Comparison of ENCODE assay signal across 18 cellular contexts in the genomic region with DNA sequence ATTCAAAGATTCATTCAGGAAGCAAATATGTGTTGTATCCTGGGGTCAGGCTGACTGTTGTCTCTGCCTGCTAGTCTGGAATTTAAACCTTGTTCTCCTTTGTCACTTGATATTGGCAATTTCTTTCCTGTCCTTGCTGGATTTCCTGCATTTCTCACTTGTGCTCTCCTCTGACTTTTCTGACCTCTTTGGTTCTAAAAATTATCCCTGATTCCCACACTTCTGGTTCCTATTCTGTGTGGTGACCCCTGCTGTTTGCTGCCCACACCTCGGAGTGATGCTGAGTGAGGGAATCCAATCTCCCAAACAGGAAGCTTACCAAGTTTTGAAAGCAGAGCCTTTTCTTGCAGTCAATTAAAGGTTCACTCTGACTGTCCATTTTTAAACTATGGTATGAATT.
DNase-seq lines count a peak whose midpoint lies in the region; ATAC-seq, FAIRE-seq and TF ChIP-seq lines count a peak whose summit lies in the region.
"Had no signal": no experiment of that assay in that cellular context is flagged by ENCODE, and none has a peak within 500 bp of the region (broad histone marks: within the 10 kb centered on the region; RNA-seq: fewer than 3 reads in every experiment).

No MANE protein-coding gene starts in this region.

- no peak for TF ChIP-seq POLR2A in A549 (IDR thresholded peaks at IDR 0.05; ENCODE audit: low read length)
- no peak for TF ChIP-seq POLR2A in thyroid gland (IDR thresholded peaks at IDR 0.05)

- H3K4me1 Mint-ChIP-seq in chondrocyte (ENCODE audit: low read depth), result peaks cover 41% of the 10 kb centered on the region
- H3K4me1 Mint-ChIP-seq: naive B cell had no signal

- DNase-seq in A549 (ENCODE audit: low read depth in 1 of 2, low spot score in 1 of 2) (no peak), KBM-7 (peak; percentile 4), chondrocyte (ENCODE audit: low spot score) (no peak), mesendoderm (no peak), HuH-7 (ENCODE audit: low spot score) (no peak), thyroid gland (no peak)
- DNase-seq: GDM1; heart right ventricle; naive B cell; NCI-H2029; NCI-H526; right cardiac atrium; stimulated activated CD8-positive, alpha-beta memory T cell treated with anti-CD3 and anti-CD28 coated beads, Interleukin-4, amount 100 ng/mL, for 48 hours; testis had no signal

- no peak for FAIRE-seq in A549 (lab: Jason Lieb, UNC)

- ATAC-seq in A549 (no peak), GM19328 (IDR thresholded peaks at IDR 0.05; ENCODE audit: unreplicated experiment) (no peak), GM19351 (IDR thresholded peaks at IDR 0.05; ENCODE audit: unreplicated experiment) (no peak)
- ATAC-seq: esophagus mucosa, heart right ventricle, right cardiac atrium had no signal

- intact Hi-C loops in thyroid gland (cut with DNase I), result loop anchor here (10.0 kb wide), 1 partner anchor 705 kb away; no protein-coding TSS in a partner anchor

- H3K27me3 Mint-ChIP-seq in chondrocyte (ENCODE audit: low read depth), result no peaks in the 10 kb centered on the region
- H3K27me3 Mint-ChIP-seq: naive B cell had no signal

- no peak for TF ChIP-seq CTCF in A549 (IDR thresholded peaks at IDR 0.05)
- TF ChIP-seq CTCF in chondrocyte (IDR thresholded peaks at IDR 0.05), result peak; percentile 28
- TF ChIP-seq CTCF in thyroid gland (IDR thresholded peaks at IDR 0.05), result no peak

- no peak overlapping the region for H4K8ac ChIP-seq in mesendoderm (ENCODE audit: low read depth, low read length)

- H3K79me1 ChIP-seq in mesendoderm (ENCODE audit: low read length), result no peaks in the 10 kb centered on the region

- no peak for TF ChIP-seq RAD21 in A549 (conservative IDR thresholded peaks at IDR 0.05 in 1 of 2, IDR thresholded peaks at IDR 0.05 in 1 of 2)

- TF ChIP-seq EP300 in A549 (IDR thresholded peaks at IDR 0.05), result no peak

- no peak overlapping the region for H2BK15ac ChIP-seq in mesendoderm (replicated peaks; ENCODE audit: low read depth)

- H2AK5ac ChIP-seq in mesendoderm (ENCODE audit: low read length), result no peak overlapping the region

- no peak overlapping the region for H3K4me3 Mint-ChIP-seq in chondrocyte (ENCODE audit: unreplicated experiment)
- H3K4me3 Mint-ChIP-seq: naive B cell; T-helper 1 cell treated with Interleukin-12 subunit alpha and Interleukin-12 subunit beta and Interleukin-4 antibody, amounts not matched to agents 30 μg/mL and 1 μg/mL, for 36 hours had no signal

- H3K27ac ChIP-seq in A549 (peak overlapping the region; percentile 44 to 88; a peak in 5 of 6 replicates), mesendoderm (ENCODE audit: low read depth, low read length) (peak overlapping the region; percentile 53), thyroid gland (no peak overlapping the region)
- H3K27ac ChIP-seq: heart right ventricle, testis had no signal

- H3K23ac ChIP-seq in mesendoderm (ENCODE audit: low read length), result no peak overlapping the region

- H3K4me1 ChIP-seq in A549, result peaks cover 31% of the 10 kb centered on the region
- H3K4me1 ChIP-seq in mesendoderm (ENCODE audit: control insufficient read depth, low read depth, low read length), result peaks cover 12% of the 10 kb centered on the region
- peaks cover 0 to 6% of the 10 kb centered on the region in 2 donors for H3K4me1 ChIP-seq in thyroid gland
- H3K4me1 ChIP-seq: testis had no signal

- H4K5ac ChIP-seq in mesendoderm (ENCODE audit: low read length), result no peak overlapping the region

- peaks cover 2% of the 10 kb centered on the region for H3K36me3 Mint-ChIP-seq in chondrocyte (ENCODE audit: low read depth)

- peaks cover 12% of the 10 kb centered on the region; the same call in 2 of the 3 replicates for H3K9me3 ChIP-seq in A549
- H3K9me3 ChIP-seq in thyroid gland, result no peaks in the 10 kb centered on the region
- H3K9me3 ChIP-seq: testis had no signal

- peak overlapping the region; percentile 75 for H3K27ac Mint-ChIP-seq in chondrocyte (ENCODE audit: unreplicated experiment)
- H3K27ac Mint-ChIP-seq: T-helper 1 cell treated with Interleukin-12 subunit alpha and Interleukin-12 subunit beta and Interleukin-4 antibody, amounts not matched to agents 30 μg/mL and 1 μg/mL, for 36 hours had no signal

- 55% methylated on average over 1 of the region's 1 CpG for WGBS in A549 (ENCODE audit: missing lambda C conversion rate)
- WGBS in mesendoderm (ENCODE audit: extremely low coverage, insufficient coverage, low lambda C conversion rate), result no CpG with 5 or more reads among the region's 1 CpG
- 59 to 62% methylated on average over 1 of the region's 1 CpG for WGBS in thyroid gland, 2 donors

- H3K27me3 ChIP-seq in mesendoderm (ENCODE audit: insufficient read depth, low read length, poor library complexity) (no peaks in the 10 kb centered on the region), thyroid gland (no peaks in the 10 kb centered on the region)
- H3K27me3 ChIP-seq: heart right ventricle, testis had no signal

- H3K4me3 ChIP-seq in A549 (no peak overlapping the region), mesendoderm (ENCODE audit: low read length) (no peak overlapping the region), thyroid gland (replicated peaks in 1 of 3) (no peak overlapping the region)
- H3K4me3 ChIP-seq: heart right ventricle, testis had no signal

- no peak overlapping the region for H3K56ac ChIP-seq in mesendoderm (ENCODE audit: low read length)

- peaks cover 6% of the 10 kb centered on the region for H3K9me3 Mint-ChIP-seq in chondrocyte (ENCODE audit: low read depth)

- H3K4me2 ChIP-seq in A549 (no peak overlapping the region), mesendoderm (ENCODE audit: low read length) (no peak overlapping the region)

- H3K18ac ChIP-seq in mesendoderm (ENCODE audit: low read length), result no peak overlapping the region

- no peaks in the 10 kb centered on the region for H3K79me2 ChIP-seq in mesendoderm (ENCODE audit: control insufficient read depth, insufficient read depth, low read length)

- no peak overlapping the region for H2BK5ac ChIP-seq in mesendoderm (ENCODE audit: low read length)

- CTCF ChIA-PET in A549 (lab: Yijun Ruan, JAX), result interaction anchor here (0.5 kb wide), 1 partner anchor 23 kb away, joined by 3 read pairs; no protein-coding TSS in a partner anchor

- H3K9ac ChIP-seq in mesendoderm (ENCODE audit: low read length), result no peak overlapping the region

- H3K36me3 ChIP-seq in mesendoderm (ENCODE audit: control insufficient read depth, insufficient read depth, low read length) (no peaks in the 10 kb centered on the region), thyroid gland (no peaks in the 10 kb centered on the region)
- H3K36me3 ChIP-seq: heart right ventricle had no signal

- H2BK120ac ChIP-seq in mesendoderm (ENCODE audit: low read depth, low read length), result no peak overlapping the region

- in situ Hi-C loops in KBM-7 (cut with MboI; ENCODE audit: low pct_unique_long_range_greater_than_20kb, low sequenced_read_pairs), result no loop called here

- POLR2A ChIA-PET in A549 (lab: Yijun Ruan, JAX), result no interaction called here

- H3K4ac ChIP-seq in mesendoderm (ENCODE audit: low read depth, low read length), result no peak overlapping the region

TF ChIP-seq in A549, 52 proteins besides CTCF, POLR2A, EP300 and RAD21:
- TF ChIP-seq HDAC2 (IDR thresholded peaks at IDR 0.05) (no peak), MAFK (IDR thresholded peaks at IDR 0.05; ENCODE audit: partially characterized antibody) (no peak), MYC (IDR thresholded peaks at IDR 0.05; ENCODE audit: borderline replicate concordance, low read length) (no peak), POLR2AphosphoS2 (conservative IDR thresholded peaks at IDR 0.05; ENCODE audit: low read length) (no peak), NR3C1 (IDR thresholded peaks at IDR 0.05) (no peak), HEYL (CRISPR knock-in tag; IDR thresholded peaks at IDR 0.05) (no peak), KDM1A (IDR thresholded peaks at IDR 0.05; ENCODE audit: low read depth) (no peak), ZNF302 (CRISPR knock-in tag; IDR thresholded peaks at IDR 0.05) (no peak), ESRRA (IDR thresholded peaks at IDR 0.05; ENCODE audit: borderline replicate concordance, low read length) (no peak), CEBPB (IDR thresholded peaks at IDR 0.05) (no peak), RCOR1 (IDR thresholded peaks at IDR 0.05; ENCODE audit: low read depth, low read length) (no peak), TP53 (CRISPR knock-in tag; IDR thresholded peaks at IDR 0.05) (no peak), JUN (IDR thresholded peaks at IDR 0.05) (no peak), ZSCAN20 (CRISPR knock-in tag; IDR thresholded peaks at IDR 0.05) (no peak), HOXB13 (CRISPR knock-in tag; IDR thresholded peaks at IDR 0.05; ENCODE audit: low read depth) (no peak)
- TF ChIP-seq, protein P1, sequence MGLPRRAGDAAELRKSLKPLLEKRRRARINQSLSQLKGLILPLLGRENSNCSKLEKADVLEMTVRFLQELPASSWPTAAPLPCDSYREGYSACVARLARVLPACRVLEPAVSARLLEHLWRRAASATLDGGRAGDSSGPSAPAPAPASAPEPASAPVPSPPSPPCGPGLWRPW (IDR thresholded peaks at IDR 0.05), result no peak
- TF ChIP-seq, protein P2, sequence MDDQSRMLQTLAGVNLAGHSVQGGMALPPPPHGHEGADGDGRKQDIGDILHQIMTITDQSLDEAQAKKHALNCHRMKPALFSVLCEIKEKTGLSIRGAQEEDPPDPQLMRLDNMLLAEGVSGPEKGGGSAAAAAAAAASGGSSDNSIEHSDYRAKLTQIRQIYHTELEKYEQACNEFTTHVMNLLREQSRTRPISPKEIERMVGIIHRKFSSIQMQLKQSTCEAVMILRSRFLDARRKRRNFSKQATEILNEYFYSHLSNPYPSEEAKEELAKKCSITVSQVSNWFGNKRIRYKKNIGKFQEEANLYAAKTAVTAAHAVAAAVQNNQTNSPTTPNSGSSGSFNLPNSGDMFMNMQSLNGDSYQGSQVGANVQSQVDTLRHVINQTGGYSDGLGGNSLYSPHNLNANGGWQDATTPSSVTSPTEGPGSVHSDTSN (IDR thresholded peaks at IDR 0.05), result no peak
- TF ChIP-seq, protein P3, sequence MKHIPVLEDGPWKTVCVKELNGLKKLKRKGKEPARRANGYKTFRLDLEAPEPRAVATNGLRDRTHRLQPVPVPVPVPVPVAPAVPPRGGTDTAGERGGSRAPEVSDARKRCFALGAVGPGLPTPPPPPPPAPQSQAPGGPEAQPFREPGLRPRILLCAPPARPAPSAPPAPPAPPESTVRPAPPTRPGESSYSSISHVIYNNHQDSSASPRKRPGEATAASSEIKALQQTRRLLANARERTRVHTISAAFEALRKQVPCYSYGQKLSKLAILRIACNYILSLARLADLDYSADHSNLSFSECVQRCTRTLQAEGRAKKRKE (CRISPR knock-in tag; IDR thresholded peaks at IDR 0.05; ENCODE audit: low read depth), result no peak
- TF ChIP-seq, protein P4, sequence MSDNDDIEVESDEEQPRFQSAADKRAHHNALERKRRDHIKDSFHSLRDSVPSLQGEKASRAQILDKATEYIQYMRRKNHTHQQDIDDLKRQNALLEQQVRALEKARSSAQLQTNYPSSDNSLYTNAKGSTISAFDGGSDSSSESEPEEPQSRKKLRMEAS (IDR thresholded peaks at IDR 0.05), result no peak

Comparison
In these comparisons a context has a peak if more than half of its experiments do, and no peak if none do; other contexts are left out.
1. H3K27ac ChIP-seq: peak in A549 (2 of 2) and mesendoderm (single experiment); none in thyroid gland (0 of 3).